In genomic region chr2:37786854-37787253, GRCh38 we compare ENCODE assay signal across 9 cellular contexts.
DNase-seq lines count a peak whose midpoint lies in the region; ATAC-seq and TF ChIP-seq lines count a peak whose summit lies in the region.
"Had no signal": no experiment of that assay in that cellular context is flagged by ENCODE, and none has a peak within 500 bp of the region (broad histone marks: within the 10 kb centered on the region; RNA-seq: fewer than 3 reads in every experiment).

No MANE protein-coding gene starts in this region.

- WGBS in liver = 41% methylated on average over 5 of the region's 5 CpGs

- H3K4me3 ChIP-seq in liver (ENCODE audit: low read depth in 1 of 3, low read length in 3 of 3) = no peak overlapping the region

- POLR2A ChIA-PET in WTC11 (lab: Charles Lee) = no interaction called here

- H3K27me3 ChIP-seq in liver (ENCODE audit: control insufficient read depth in 4 of 4, insufficient read depth in 4 of 4, low read length in 3 of 4) = no peaks in the 10 kb centered on the region

- H3K36me3 Mint-ChIP-seq in WTC11 = peaks cover 18% of the 10 kb centered on the region

- no peak overlapping the region for H3K4me3 Mint-ChIP-seq in WTC11
- H3K4me3 Mint-ChIP-seq: dendritic cell treated with granulocyte-macrophage colony-stimulating factor and Interleukin-4, amounts not matched to agents 40 ng/mL and 50 ng/mL, for 4 days had no signal

- peaks cover 0 to 4% (median 0%) of the 10 kb centered on the region in 4 donors for H3K4me1 ChIP-seq in liver (ENCODE audit: control insufficient read depth in 4 of 4, insufficient read depth in 4 of 4, low read length in 3 of 4)

- peaks cover 37% of the 10 kb centered on the region for H3K9me3 Mint-ChIP-seq in WTC11

- intact Hi-C loops in head of caudate nucleus (cut with DNase I) = no loop called here

- TF ChIP-seq CTCF in liver (IDR thresholded peaks at IDR 0.05; ENCODE audit: low read depth, low read length, missing input control) (no peak), WTC11 (IDR thresholded peaks at IDR 0.05) (no peak)

- CTCF ChIA-PET in WTC11 (lab: Charles Lee) = no interaction called here

- no peaks in the 10 kb centered on the region for H3K27me3 Mint-ChIP-seq in WTC11 (ENCODE audit: low read depth)
- H3K27me3 Mint-ChIP-seq: dendritic cell treated with granulocyte-macrophage colony-stimulating factor and Interleukin-4, amounts not matched to agents 40 ng/mL and 50 ng/mL, for 4 days had no signal

- H3K27ac Mint-ChIP-seq in WTC11 = no peak overlapping the region
- H3K27ac Mint-ChIP-seq: dendritic cell treated with granulocyte-macrophage colony-stimulating factor and Interleukin-4, amounts not matched to agents 40 ng/mL and 50 ng/mL, for 4 days had no signal

- H3K36me3 ChIP-seq in liver (ENCODE audit: control insufficient read depth in 4 of 4, insufficient read depth in 3 of 4, low read depth in 1 of 4, low read length in 3 of 4) = no peaks in the 10 kb centered on the region

- no peaks in the 10 kb centered on the region for H3K4me1 Mint-ChIP-seq in WTC11

- no peak overlapping the region for H3K9ac ChIP-seq in liver (ENCODE audit: low read depth in 1 of 2, low read length in 2 of 2)

- no peak for TF ChIP-seq RAD21 in liver (IDR thresholded peaks at IDR 0.05)

- H3K9me3 ChIP-seq in liver (ENCODE audit: control insufficient read depth in 4 of 4, low read length in 3 of 4) = peaks cover 0 to 9% (median 4%) of the 10 kb centered on the region in 4 donors

- DNase-seq in COLO668 (lab: John Stamatoyannopoulos, UW; ENCODE audit: unreplicated experiment) (peak; percentile 86), NCI-H1417 treated with DMSO at 0.1 percent for 48 hours (lab: John Stamatoyannopoulos, UW) (peak; percentile 86), NCI-H774 (lab: John Stamatoyannopoulos, UW) (peak; percentile 91), WTC11 (ENCODE audit: low spot score) (no peak), head of caudate nucleus (no peak), GM19238 (ENCODE audit: insufficient read length, low spot score) (no peak)
- no peak for DNase-seq in stimulated activated CD4-positive, alpha-beta T cell treated with anti-CD3 and anti-CD28 coated beads, Interleukin-2, amount 100 ng/mL, for 48 hours

- ATAC-seq in WTC11 = no peak

- H3K27ac ChIP-seq in liver (ENCODE audit: low read depth in 1 of 2, low read length in 2 of 2) = no peak overlapping the region

TF ChIP-seq in liver, 16 proteins besides CTCF, POLR2A, EP300 and RAD21 (continues in another document):
- TF ChIP-seq SP1 (IDR thresholded peaks at IDR 0.05) (no peak), FOXA1 (IDR thresholded peaks at IDR 0.05) (peak; percentile 95), NR2F2 (IDR thresholded peaks at IDR 0.05) (no peak), ZBTB33 (IDR thresholded peaks at IDR 0.05) (peak; percentile 18), TAF1 (conservative IDR thresholded peaks at IDR 0.05) (no peak), HNF4G (IDR thresholded peaks at IDR 0.05) (no peak)
- TF ChIP-seq, protein P1, sequence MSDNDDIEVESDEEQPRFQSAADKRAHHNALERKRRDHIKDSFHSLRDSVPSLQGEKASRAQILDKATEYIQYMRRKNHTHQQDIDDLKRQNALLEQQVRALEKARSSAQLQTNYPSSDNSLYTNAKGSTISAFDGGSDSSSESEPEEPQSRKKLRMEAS (IDR thresholded peaks at IDR 0.05) = peak; percentile 22
- TF ChIP-seq, protein P2, sequence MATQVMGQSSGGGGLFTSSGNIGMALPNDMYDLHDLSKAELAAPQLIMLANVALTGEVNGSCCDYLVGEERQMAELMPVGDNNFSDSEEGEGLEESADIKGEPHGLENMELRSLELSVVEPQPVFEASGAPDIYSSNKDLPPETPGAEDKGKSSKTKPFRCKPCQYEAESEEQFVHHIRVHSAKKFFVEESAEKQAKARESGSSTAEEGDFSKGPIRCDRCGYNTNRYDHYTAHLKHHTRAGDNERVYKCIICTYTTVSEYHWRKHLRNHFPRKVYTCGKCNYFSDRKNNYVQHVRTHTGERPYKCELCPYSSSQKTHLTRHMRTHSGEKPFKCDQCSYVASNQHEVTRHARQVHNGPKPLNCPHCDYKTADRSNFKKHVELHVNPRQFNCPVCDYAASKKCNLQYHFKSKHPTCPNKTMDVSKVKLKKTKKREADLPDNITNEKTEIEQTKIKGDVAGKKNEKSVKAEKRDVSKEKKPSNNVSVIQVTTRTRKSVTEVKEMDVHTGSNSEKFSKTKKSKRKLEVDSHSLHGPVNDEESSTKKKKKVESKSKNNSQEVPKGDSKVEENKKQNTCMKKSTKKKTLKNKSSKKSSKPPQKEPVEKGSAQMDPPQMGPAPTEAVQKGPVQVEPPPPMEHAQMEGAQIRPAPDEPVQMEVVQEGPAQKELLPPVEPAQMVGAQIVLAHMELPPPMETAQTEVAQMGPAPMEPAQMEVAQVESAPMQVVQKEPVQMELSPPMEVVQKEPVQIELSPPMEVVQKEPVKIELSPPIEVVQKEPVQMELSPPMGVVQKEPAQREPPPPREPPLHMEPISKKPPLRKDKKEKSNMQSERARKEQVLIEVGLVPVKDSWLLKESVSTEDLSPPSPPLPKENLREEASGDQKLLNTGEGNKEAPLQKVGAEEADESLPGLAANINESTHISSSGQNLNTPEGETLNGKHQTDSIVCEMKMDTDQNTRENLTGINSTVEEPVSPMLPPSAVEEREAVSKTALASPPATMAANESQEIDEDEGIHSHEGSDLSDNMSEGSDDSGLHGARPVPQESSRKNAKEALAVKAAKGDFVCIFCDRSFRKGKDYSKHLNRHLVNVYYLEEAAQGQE (IDR thresholded peaks at IDR 0.05) = no peak

TF ChIP-seq in WTC11, 78 proteins besides CTCF, POLR2A, EP300 and RAD21:
- TF ChIP-seq ATF1 (CRISPR knock-in tag; IDR thresholded peaks at IDR 0.05) (no peak), ZNF396 (CRISPR knock-in tag; IDR thresholded peaks at IDR 0.05; ENCODE audit: borderline replicate concordance) (no peak), TCF7 (CRISPR knock-in tag; IDR thresholded peaks at IDR 0.05; ENCODE audit: low read depth) (no peak)

Comparison
In these comparisons a context has a peak if more than half of its experiments do, and no peak if none do; other contexts are left out.
1. DNase-seq: peak in COLO668 (single experiment), NCI-H1417 treated with DMSO at 0.1 percent for 48 hours (single experiment) and NCI-H774 (single experiment); none in WTC11 (single experiment), stimulated activated CD4-positive, alpha-beta T cell treated with anti-CD3 and anti-CD28 coated beads, Interleukin-2, amount 100 ng/mL, for 48 hours (0 of 2), head of caudate nucleus (0 of 42) and GM19238 (single experiment).